In the genomic region with DNA sequence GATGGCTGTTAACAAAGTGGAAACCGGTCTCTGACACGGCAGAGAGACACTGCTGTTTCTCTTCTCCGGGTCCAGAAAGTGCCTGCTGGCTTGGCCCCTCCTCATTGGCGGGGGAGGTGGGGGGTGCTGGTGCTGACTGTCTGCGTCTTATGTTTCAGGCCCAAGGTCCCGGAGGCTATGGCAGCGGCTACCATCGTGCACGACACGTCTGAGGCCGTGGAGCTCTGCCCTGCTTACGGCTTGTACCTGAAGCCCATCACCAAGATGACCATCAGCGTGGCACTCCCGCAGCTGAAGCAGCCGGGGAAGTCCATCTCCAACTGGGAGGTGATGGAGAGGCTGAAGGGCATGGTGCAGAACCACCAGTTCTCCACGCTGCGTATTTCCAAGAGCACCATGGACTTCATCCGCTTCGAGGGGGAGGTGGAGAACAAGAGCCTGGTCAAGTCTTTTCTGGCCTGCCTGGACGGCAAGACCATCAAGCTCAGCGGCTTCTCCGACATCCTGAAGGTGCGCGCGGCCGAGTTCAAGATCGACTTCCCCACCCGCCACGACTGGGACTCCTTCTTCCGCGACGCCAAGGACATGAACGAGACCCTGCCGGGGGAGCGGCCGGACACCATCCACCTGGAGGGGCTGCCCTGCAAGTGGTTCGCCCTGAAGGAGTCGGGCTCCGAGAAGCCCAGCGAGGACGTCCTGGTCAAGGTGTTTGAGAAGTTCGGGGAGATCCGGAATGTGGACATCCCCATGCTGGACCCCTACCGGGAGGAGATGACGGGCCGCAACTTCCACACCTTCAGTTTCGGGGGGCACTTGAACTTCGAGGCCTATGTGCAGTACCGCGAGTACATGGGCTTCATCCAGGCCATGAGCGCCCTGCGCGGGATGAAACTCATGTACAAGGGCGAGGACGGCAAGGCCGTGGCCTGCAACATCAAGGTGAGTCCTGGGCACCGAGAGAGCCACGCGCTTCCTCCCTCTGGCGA, we compare ENCODE assay signal across 8 cellular contexts. TPM values are rescaled to one million over a fixed set of nuclear protein-coding genes. Genes with fewer than 3 reads are reported as not detected.
A peak's percentile ranks its signal among the peaks of the same experiment; 100 is the strongest.
DNase-seq lines count a peak whose midpoint lies in the region; ATAC-seq lines count a peak whose summit lies in the region.

No MANE protein-coding gene starts in this region.

- H3K9me3 Mint-ChIP-seq in activated CD8-positive, alpha-beta memory T cell treated with anti-CD3 and anti-CD28 coated beads, Interleukin-2, amount 10 ng/mL, durations not matched to agents 7 days and 5 days (ENCODE audit: low read depth) = no peaks in the 10 kb centered on the region
- H3K9me3 Mint-ChIP-seq in activated T-helper 2 cell treated with anti-CD3 and anti-CD28 coated beads, Interferon-gamma antibody, Interleukin-2, Interleukin-4, amounts not matched to agents 10 μg/mL and 5 μg/mL and 100 μg/mL, durations not matched to agents 14 hours and 24 hours and 36 hours = no peaks in the 10 kb centered on the region
- H3K9me3 Mint-ChIP-seq in stimulated activated naive B cell treated with anti-CD40 and anti-IgM and Interleukin-4, amounts not matched to agents 10 μg/mL and 1 μg/mL and 100 μg/mL, for 72 hours = no peaks in the 10 kb centered on the region

- intact Hi-C loops in activated T-helper 2 cell treated with anti-CD3 and anti-CD28 coated beads, Interferon-gamma antibody, Interleukin-2, Interleukin-4, amounts not matched to agents 10 μg/mL and 5 μg/mL and 100 μg/mL, durations not matched to agents 14 hours and 24 hours and 36 hours (cut with micrococcal nuclease) = loop anchor here (5.0 to 10.0 kb wide), 4 partner anchors 201 to 1276 kb away; a partner anchor contains a TSS

- peak overlapping the region; percentile 91 for H3K27ac Mint-ChIP-seq in activated CD8-positive, alpha-beta memory T cell treated with anti-CD3 and anti-CD28 coated beads, Interleukin-2, amount 10 ng/mL, durations not matched to agents 7 days and 5 days
- H3K27ac Mint-ChIP-seq in activated T-helper 2 cell treated with anti-CD3 and anti-CD28 coated beads, Interferon-gamma antibody, Interleukin-2, Interleukin-4, amounts not matched to agents 10 μg/mL and 5 μg/mL and 100 μg/mL, durations not matched to agents 14 hours and 24 hours and 36 hours = peak overlapping the region; percentile 92
- H3K27ac Mint-ChIP-seq in stimulated activated naive B cell treated with anti-CD40 and anti-IgM and Interleukin-4, amounts not matched to agents 10 μg/mL and 1 μg/mL and 100 μg/mL, for 72 hours = peak overlapping the region; percentile 14

- peaks cover 43% of the 10 kb centered on the region for H3K36me3 Mint-ChIP-seq in activated CD8-positive, alpha-beta memory T cell treated with anti-CD3 and anti-CD28 coated beads, Interleukin-2, amount 10 ng/mL, durations not matched to agents 7 days and 5 days
- peaks cover 54% of the 10 kb centered on the region for H3K36me3 Mint-ChIP-seq in activated T-helper 2 cell treated with anti-CD3 and anti-CD28 coated beads, Interferon-gamma antibody, Interleukin-2, Interleukin-4, amounts not matched to agents 10 μg/mL and 5 μg/mL and 100 μg/mL, durations not matched to agents 14 hours and 24 hours and 36 hours (ENCODE audit: low read depth)
- peaks cover 36 to 55% of the 10 kb centered on the region in 2 donors for H3K36me3 Mint-ChIP-seq in stimulated activated naive B cell treated with anti-CD40 and anti-IgM and Interleukin-4, amounts not matched to agents 10 μg/mL and 1 μg/mL and 100 μg/mL, for 72 hours

- no peaks in the 10 kb centered on the region for H3K27me3 Mint-ChIP-seq in activated CD8-positive, alpha-beta memory T cell treated with anti-CD3 and anti-CD28 coated beads, Interleukin-2, amount 10 ng/mL, durations not matched to agents 7 days and 5 days
- H3K27me3 Mint-ChIP-seq in activated T-helper 2 cell treated with anti-CD3 and anti-CD28 coated beads, Interferon-gamma antibody, Interleukin-2, Interleukin-4, amounts not matched to agents 10 μg/mL and 5 μg/mL and 100 μg/mL, durations not matched to agents 14 hours and 24 hours and 36 hours (ENCODE audit: low read depth) = no peaks in the 10 kb centered on the region
- H3K27me3 Mint-ChIP-seq in stimulated activated naive B cell treated with anti-CD40 and anti-IgM and Interleukin-4, amounts not matched to agents 10 μg/mL and 1 μg/mL and 100 μg/mL, for 72 hours = no peaks in the 10 kb centered on the region

- H3K4me3 Mint-ChIP-seq in activated CD8-positive, alpha-beta memory T cell treated with anti-CD3 and anti-CD28 coated beads, Interleukin-2, amount 10 ng/mL, durations not matched to agents 7 days and 5 days = peak overlapping the region; percentile 84
- peak overlapping the region; percentile 93 for H3K4me3 Mint-ChIP-seq in activated T-helper 2 cell treated with anti-CD3 and anti-CD28 coated beads, Interferon-gamma antibody, Interleukin-2, Interleukin-4, amounts not matched to agents 10 μg/mL and 5 μg/mL and 100 μg/mL, durations not matched to agents 14 hours and 24 hours and 36 hours (ENCODE audit: low read depth)
- peak overlapping the region; percentile 89 to 95 for H3K4me3 Mint-ChIP-seq in stimulated activated naive B cell treated with anti-CD40 and anti-IgM and Interleukin-4, amounts not matched to agents 10 μg/mL and 1 μg/mL and 100 μg/mL, for 72 hours

- no peak overlapping the region for H3K27ac ChIP-seq in caudate nucleus (ENCODE audit: low read depth, low read length)

- CTCF ChIA-PET in activated CD8-positive, alpha-beta memory T cell treated with anti-CD3 and anti-CD28 coated beads, Interleukin-2, amount 10 ng/mL, durations not matched to agents 7 days and 5 days (lab: Charles Lee) = no interaction called here

- no peak for ATAC-seq in activated CD8-positive, alpha-beta memory T cell treated with anti-CD3 and anti-CD28 coated beads, Interleukin-2, amount 10 ng/mL, durations not matched to agents 7 days and 5 days
- ATAC-seq in stimulated activated naive B cell treated with anti-CD40 and anti-IgM and Interleukin-4, amounts not matched to agents 10 μg/mL and 1 μg/mL and 100 μg/mL, for 72 hours (replicated peaks) = no peak
- ATAC-seq in GM18907 (IDR thresholded peaks at IDR 0.05; ENCODE audit: unreplicated experiment) = no peak

- DNase-seq in activated CD8-positive, alpha-beta memory T cell treated with anti-CD3 and anti-CD28 coated beads, Interleukin-2, amount 10 ng/mL, durations not matched to agents 7 days and 5 days = no peak
- no peak for DNase-seq in activated CD8-positive, alpha-beta memory T cell treated with anti-CD3 and anti-CD28 coated beads for 24 hours
- no peak for DNase-seq in activated T-helper 2 cell treated with anti-CD3 and anti-CD28 coated beads, Interferon-gamma antibody, Interleukin-2, Interleukin-4, amounts not matched to agents 10 μg/mL and 5 μg/mL and 100 μg/mL, durations not matched to agents 14 hours and 24 hours and 36 hours (ENCODE audit: low spot score)
- DNase-seq in islet precursor cell (peak; percentile 39), GM19240 (ENCODE audit: insufficient read length, low spot score) (no peak), caudate nucleus (lab: John Stamatoyannopoulos, UW) (no peak)
- no peak for DNase-seq in stimulated activated naive B cell treated with anti-CD40 and anti-IgM and Interleukin-4, amounts not matched to agents 10 μg/mL and 1 μg/mL and 100 μg/mL, for 72 hours

- H3K4me1 Mint-ChIP-seq in activated CD8-positive, alpha-beta memory T cell treated with anti-CD3 and anti-CD28 coated beads, Interleukin-2, amount 10 ng/mL, durations not matched to agents 7 days and 5 days = peaks cover 28% of the 10 kb centered on the region
- H3K4me1 Mint-ChIP-seq in activated T-helper 2 cell treated with anti-CD3 and anti-CD28 coated beads, Interferon-gamma antibody, Interleukin-2, Interleukin-4, amounts not matched to agents 10 μg/mL and 5 μg/mL and 100 μg/mL, durations not matched to agents 14 hours and 24 hours and 36 hours (ENCODE audit: low read depth) = peaks cover 21% of the 10 kb centered on the region
- H3K4me1 Mint-ChIP-seq in stimulated activated naive B cell treated with anti-CD40 and anti-IgM and Interleukin-4, amounts not matched to agents 10 μg/mL and 1 μg/mL and 100 μg/mL, for 72 hours = peaks cover 17 to 41% of the 10 kb centered on the region in 2 donors

RNA-seq across cellular contexts. Expression of a gene that starts 2.2 kb away (rescaled TPM):
- total RNA-seq in activated CD8-positive, alpha-beta memory T cell treated with anti-CD3 and anti-CD28 coated beads, Interleukin-2, amount 10 ng/mL, durations not matched to agents 7 days and 5 days = 10 to 100 TPM; 83.9 to 88.8 TPM
- 67.4 and 67.6 TPM in 2 replicates for total RNA-seq in activated T-helper 2 cell treated with anti-CD3 and anti-CD28 coated beads, Interferon-gamma antibody, Interleukin-2, Interleukin-4, amounts not matched to agents 10 μg/mL and 5 μg/mL and 100 μg/mL, durations not matched to agents 14 hours and 24 hours and 36 hours

RNA-seq across cellular contexts. Expression of a gene that starts 21.3 kb away (rescaled TPM):
- total RNA-seq in activated CD8-positive, alpha-beta memory T cell treated with anti-CD3 and anti-CD28 coated beads, Interleukin-2, amount 10 ng/mL, durations not matched to agents 7 days and 5 days = 1 to 10 TPM; 1.2 to 5.0 TPM
- total RNA-seq in activated T-helper 2 cell treated with anti-CD3 and anti-CD28 coated beads, Interferon-gamma antibody, Interleukin-2, Interleukin-4, amounts not matched to agents 10 μg/mL and 5 μg/mL and 100 μg/mL, durations not matched to agents 14 hours and 24 hours and 36 hours = not detected in 2 replicates

RNA-seq across cellular contexts. Expression of a gene that starts 56.6 kb away (rescaled TPM):
- 100 to 1,000 TPM in 1 of 2 experiments, 10 to 100 TPM in 1; 82.4 to 109 TPM for total RNA-seq in activated CD8-positive, alpha-beta memory T cell treated with anti-CD3 and anti-CD28 coated beads, Interleukin-2, amount 10 ng/mL, durations not matched to agents 7 days and 5 days
- 33.1 and 34.5 TPM in 2 replicates for total RNA-seq in activated T-helper 2 cell treated with anti-CD3 and anti-CD28 coated beads, Interferon-gamma antibody, Interleukin-2, Interleukin-4, amounts not matched to agents 10 μg/mL and 5 μg/mL and 100 μg/mL, durations not matched to agents 14 hours and 24 hours and 36 hours

Comparison
In these comparisons a context has a peak if more than half of its experiments do, and no peak if none do; other contexts are left out.
1. H3K27ac Mint-ChIP-seq: peak in every context shown above with its lines; median percentile 92 in activated T-helper 2 cell treated with anti-CD3 and anti-CD28 coated beads, Interferon-gamma antibody, Interleukin-2, Interleukin-4, amounts not matched to agents 10 μg/mL and 5 μg/mL and 100 μg/mL, durations not matched to agents 14 hours and 24 hours and 36 hours; 91 in activated CD8-positive, alpha-beta memory T cell treated with anti-CD3 and anti-CD28 coated beads, Interleukin-2, amount 10 ng/mL, durations not matched to agents 7 days and 5 days; 14 in stimulated activated naive B cell treated with anti-CD40 and anti-IgM and Interleukin-4, amounts not matched to agents 10 μg/mL and 1 μg/mL and 100 μg/mL, for 72 hours.